20 cellular contexts compared by ENCODE assay signal in the genomic region with DNA sequence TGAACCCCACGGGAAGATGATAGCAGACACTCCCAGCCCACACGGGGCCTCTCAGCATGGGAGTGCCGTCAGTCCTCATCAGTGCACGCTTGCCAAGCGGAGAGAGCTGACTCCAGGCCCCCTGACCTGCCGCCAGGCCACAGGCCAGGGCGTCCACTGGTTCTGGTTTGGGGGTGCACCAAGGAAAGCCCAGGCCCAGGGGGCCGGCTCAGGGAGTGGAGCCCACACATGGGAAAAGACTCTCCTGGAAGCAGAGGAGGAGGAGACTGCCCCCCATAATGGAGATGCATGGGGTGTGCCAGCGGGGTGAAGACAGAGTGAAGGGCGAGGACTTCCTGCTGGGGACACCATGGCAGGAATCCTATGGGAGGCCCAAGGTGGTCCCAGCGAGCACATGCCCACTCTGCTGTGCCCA. TPM values are rescaled to one million over a fixed set of nuclear protein-coding genes. Genes with fewer than 3 reads are reported as not detected.
DNase-seq lines count a peak whose midpoint lies in the region; ATAC-seq and TF ChIP-seq lines count a peak whose summit lies in the region.
"Had no signal": no experiment of that assay in that cellular context is flagged by ENCODE, and none has a peak within 500 bp of the region (broad histone marks: within the 10 kb centered on the region; RNA-seq: fewer than 3 reads in every experiment).

No MANE protein-coding gene starts in this region.

- no peak for TF ChIP-seq CTCF in CD4-positive, alpha-beta T cell (IDR thresholded peaks at IDR 0.05)
- TF ChIP-seq CTCF in Loucy (conservative IDR thresholded peaks at IDR 0.05; ENCODE audit: low read length): no peak
- no peak for TF ChIP-seq CTCF in endodermal cell (conservative IDR thresholded peaks at IDR 0.05)
- no peak for TF ChIP-seq CTCF in neural crest cell (conservative IDR thresholded peaks at IDR 0.05)

- H3K4me3 Mint-ChIP-seq in CD4-positive, alpha-beta T cell: peak overlapping the region; percentile 20
- H3K4me3 Mint-ChIP-seq in endodermal cell (no peak overlapping the region), neural crest cell (peak overlapping the region; percentile 62)
- H3K4me3 Mint-ChIP-seq in activated T-helper 17 cell treated with anti-CD3 and anti-CD28 coated beads, Interleukin-2, amount 50 U/mL, for 72 hours: no peak overlapping the region

- H2AFZ ChIP-seq in Loucy (ENCODE audit: low read length): no peak overlapping the region

- H3K36me3 Mint-ChIP-seq in CD4-positive, alpha-beta T cell (ENCODE audit: low read depth): peaks cover 74% of the 10 kb centered on the region
- H3K36me3 Mint-ChIP-seq in endodermal cell (ENCODE audit: low read depth) (peaks cover 76% of the 10 kb centered on the region), neural crest cell (ENCODE audit: low read depth) (peaks cover 3% of the 10 kb centered on the region)
- peaks cover 92% of the 10 kb centered on the region for H3K36me3 Mint-ChIP-seq in activated T-helper 17 cell treated with anti-CD3 and anti-CD28 coated beads, Interleukin-2, amount 50 U/mL, for 72 hours (ENCODE audit: low read depth)

- POLR2A ChIA-PET in CD4-positive, alpha-beta T cell (lab: Charles Lee): no interaction called here

- intact Hi-C loops in CD4-positive, alpha-beta T cell (cut with DNase I, micrococcal nuclease): loop anchor here in 1 of 2 experiments (10.0 kb wide), 2 partner anchors 265 to 295 kb away; a partner anchor contains a TSS
- intact Hi-C loops in aorta (cut with DNase I): loop anchor here in 1 of 2 donors (10.0 kb wide), 1 partner anchor 265 kb away; no protein-coding TSS in a partner anchor

- H3K27me3 Mint-ChIP-seq in CD4-positive, alpha-beta T cell: no peaks in the 10 kb centered on the region
- no peaks in the 10 kb centered on the region for H3K27me3 Mint-ChIP-seq in endodermal cell (ENCODE audit: insufficient read depth)
- no peaks in the 10 kb centered on the region for H3K27me3 Mint-ChIP-seq in neural crest cell (ENCODE audit: low read depth)
- H3K27me3 Mint-ChIP-seq in activated T-helper 17 cell treated with anti-CD3 and anti-CD28 coated beads, Interleukin-2, amount 50 U/mL, for 72 hours: no peaks in the 10 kb centered on the region

- H3K27me3 ChIP-seq in CD4-positive, alpha-beta T cell (ENCODE audit: control insufficient read depth, insufficient read depth, low read length): no peaks in the 10 kb centered on the region
- H3K27me3 ChIP-seq in Loucy (ENCODE audit: insufficient read depth, low read length, poor library complexity, severe bottlenecking): no peaks in the 10 kb centered on the region
- no peaks in the 10 kb centered on the region for H3K27me3 ChIP-seq in endodermal cell (ENCODE audit: control insufficient read depth, insufficient read depth, low read length, poor library complexity, severe bottlenecking)
- H3K27me3 ChIP-seq in aorta (ENCODE audit: control insufficient read depth in 1 of 2, insufficient read depth in 2 of 2, low read length in 1 of 2): no peaks in the 10 kb centered on the region

- CTCF ChIA-PET in CD4-positive, alpha-beta T cell (lab: Charles Lee): no interaction called here

- H3K9me2 ChIP-seq in Loucy (replicated peaks; ENCODE audit: low read depth, low read length): no peaks in the 10 kb centered on the region

- no peaks in the 10 kb centered on the region for H3K9me3 ChIP-seq in CD4-positive, alpha-beta T cell (ENCODE audit: control insufficient read depth, low read length)
- H3K9me3 ChIP-seq in Loucy (ENCODE audit: insufficient read depth, low read depth, low read length) (no peaks in the 10 kb centered on the region), endodermal cell (ENCODE audit: control insufficient read depth, low read length) (no peaks in the 10 kb centered on the region), aorta (ENCODE audit: control insufficient read depth, low read length) (no peaks in the 10 kb centered on the region)

- peaks cover 51% of the 10 kb centered on the region for H3K4me1 Mint-ChIP-seq in CD4-positive, alpha-beta T cell (ENCODE audit: low read depth)
- H3K4me1 Mint-ChIP-seq in endodermal cell: peaks cover 15% of the 10 kb centered on the region
- peaks cover 27% of the 10 kb centered on the region for H3K4me1 Mint-ChIP-seq in neural crest cell
- peaks cover 40% of the 10 kb centered on the region for H3K4me1 Mint-ChIP-seq in activated T-helper 17 cell treated with anti-CD3 and anti-CD28 coated beads, Interleukin-2, amount 50 U/mL, for 72 hours

- 86 to 94% methylated on average over 5 to 11 of the region's 11 CpGs for WGBS in endodermal cell (ENCODE audit: insufficient coverage in 1 of 2, insufficient read length in 1 of 2), 2 experiments
- WGBS in aorta, 2 donors: 88 to 91% methylated on average over 11 of the region's 11 CpGs

- H3K27ac ChIP-seq in CD4-positive, alpha-beta T cell (ENCODE audit: low read depth, low read length): no peak overlapping the region
- no peak overlapping the region for H3K27ac ChIP-seq in endodermal cell (ENCODE audit: low read depth, low read length)
- no peak overlapping the region for H3K27ac ChIP-seq in aorta (ENCODE audit: low read depth in 1 of 2, low read length in 2 of 2)

- H3K27ac Mint-ChIP-seq in CD4-positive, alpha-beta T cell: peak overlapping the region; percentile 14
- H3K27ac Mint-ChIP-seq in endodermal cell (no peak overlapping the region), neural crest cell (ENCODE audit: unreplicated experiment) (no peak overlapping the region)
- no peak overlapping the region for H3K27ac Mint-ChIP-seq in activated T-helper 17 cell treated with anti-CD3 and anti-CD28 coated beads, Interleukin-2, amount 50 U/mL, for 72 hours

- H4K20me1 ChIP-seq in Loucy (ENCODE audit: insufficient read depth, low read length, poor library complexity, severe bottlenecking): peaks cover 77% of the 10 kb centered on the region

- peak overlapping the region; percentile 97 for H3K4me2 ChIP-seq in Loucy (ENCODE audit: low read depth, low read length, poor library complexity, severe bottlenecking)

- H3K9ac ChIP-seq in Loucy (ENCODE audit: low read depth, low read length, poor library complexity, severe bottlenecking): no peak overlapping the region
- no peak overlapping the region for H3K9ac ChIP-seq in endodermal cell (ENCODE audit: extremely low read depth, low read length, poor library complexity, severe bottlenecking)

- H3K4me3 ChIP-seq in Loucy (ENCODE audit: low read length, poor library complexity, severe bottlenecking): no peak overlapping the region
- H3K4me3 ChIP-seq in endodermal cell (ENCODE audit: low read length): no peak overlapping the region
- H3K4me3 ChIP-seq in aorta (ENCODE audit: low read length in 2 of 2): no peak overlapping the region
- H3K4me3 ChIP-seq: GM12878 had no signal

- H3K4me1 ChIP-seq in Loucy (ENCODE audit: insufficient read depth, low read length, poor library complexity, severe bottlenecking) (peaks cover 30% of the 10 kb centered on the region), endodermal cell (ENCODE audit: control insufficient read depth, insufficient read depth, low read length) (no peaks in the 10 kb centered on the region), aorta (ENCODE audit: control insufficient read depth in 1 of 2, insufficient read depth in 2 of 2, low read length in 2 of 2) (no peaks in the 10 kb centered on the region)

- H3F3A ChIP-seq in Loucy (ENCODE audit: low read depth): no peaks in the 10 kb centered on the region

- DNase-seq in CD4-positive, alpha-beta T cell: no peak
- peak; percentile 30 for DNase-seq in endodermal cell
- no peak for DNase-seq in neural crest cell (ENCODE audit: low read depth, low spot score)
- DNase-seq in aorta: no peak
- no peak for DNase-seq in T-helper 9 cell
- DNase-seq in SIG-M5 (lab: John Stamatoyannopoulos, UW): no peak
- DNase-seq: AML-193; Calu3; DMS79; H7; Kasumi-1; NCI-H1436; NCI-H2029 treated with DMSO at 0.1 percent for 48 hours; NCI-H526 treated with DMSO at 0.1 percent for 48 hours; NK-92 treated with Interleukin-12 subunit alpha and Interleukin-12 subunit beta, amount 100 ng/mL, for 24 hours; OCI-M1 had no signal

- peaks cover 48% of the 10 kb centered on the region; the same call in 1 of the 2 replicates for H3K36me3 ChIP-seq in Loucy (ENCODE audit: insufficient read depth, low read length)
- H3K36me3 ChIP-seq in endodermal cell (ENCODE audit: control insufficient read depth, insufficient read depth, low read length): peaks cover 47% of the 10 kb centered on the region
- H3K36me3 ChIP-seq in aorta (ENCODE audit: control insufficient read depth in 1 of 2, insufficient read depth in 2 of 2, low read length in 1 of 2): no peaks in the 10 kb centered on the region

- no peaks in the 10 kb centered on the region for H3K9me3 Mint-ChIP-seq in CD4-positive, alpha-beta T cell
- no peaks in the 10 kb centered on the region for H3K9me3 Mint-ChIP-seq in endodermal cell
- no peaks in the 10 kb centered on the region for H3K9me3 Mint-ChIP-seq in neural crest cell
- H3K9me3 Mint-ChIP-seq in activated T-helper 17 cell treated with anti-CD3 and anti-CD28 coated beads, Interleukin-2, amount 50 U/mL, for 72 hours: no peaks in the 10 kb centered on the region

- no peak for ATAC-seq in CD4-positive, alpha-beta T cell (ENCODE audit: poor library complexity)
- no peak for ATAC-seq in aorta (ENCODE audit: low FRiP score)
- no peak for ATAC-seq in activated T-helper 17 cell treated with anti-CD3 and anti-CD28 coated beads, Interleukin-2, amount 50 U/mL, for 72 hours (replicated peaks)
- ATAC-seq: GM12878 had no signal

- peaks cover 56% of the 10 kb centered on the region for H3K79me2 ChIP-seq in Loucy (ENCODE audit: insufficient read depth, low read length)

RNA-seq across cellular contexts. Expression of a gene that starts 6.4 kb away (rescaled TPM):
- total RNA-seq in CD4-positive, alpha-beta T cell: 10 to 100 TPM; 32.0 to 32.6 TPM
- total RNA-seq in endodermal cell (10 to 100 TPM; 33.8 to 38.9 TPM), neural crest cell (38.4 and 45.3 TPM in 2 replicates), aorta (10 to 100 TPM; 16.2 to 20.3 TPM)
- polyA plus RNA-seq in endodermal cell (2013, experiment 1 of 2): 18.2 TPM
- 19.0 TPM for polyA plus RNA-seq in endodermal cell (2013, experiment 2 of 2)
- 10 to 100 TPM in 1 of 2 donors, 1 to 10 TPM in 1; 5.8 to 12.2 TPM for polyA plus RNA-seq in aorta
- 10 to 100 TPM; 41.7 to 48.6 TPM for total RNA-seq in activated T-helper 17 cell treated with anti-CD3 and anti-CD28 coated beads, Interleukin-2, amount 50 U/mL, for 72 hours

RNA-seq across cellular contexts. Expression of a gene that starts 16.4 kb away (rescaled TPM):
- total RNA-seq in CD4-positive, alpha-beta T cell: under 1 TPM; 0.73 to 0.96 TPM
- total RNA-seq in endodermal cell (10 to 100 TPM in 1 of 2 donors, 1 to 10 TPM in 1; 8.4 to 19.6 TPM), neural crest cell (4.7 and 6.3 TPM in 2 replicates), aorta (1 to 10 TPM in 1 of 2 donors, under 1 TPM in 1; 0.62 to 2.5 TPM)
- polyA plus RNA-seq in endodermal cell (2013, experiment 1 of 2): 4.8 TPM
- 3.4 TPM for polyA plus RNA-seq in endodermal cell (2013, experiment 2 of 2)
- not detected for polyA plus RNA-seq in aorta
- 1 to 10 TPM; 1.7 to 1.9 TPM for total RNA-seq in activated T-helper 17 cell treated with anti-CD3 and anti-CD28 coated beads, Interleukin-2, amount 50 U/mL, for 72 hours
- total RNA-seq: G401, GM12878 had no signal

Comparison
In these comparisons a context has a peak if more than half of its experiments do, and no peak if none do; other contexts are left out.
1. H3K4me3 Mint-ChIP-seq: peak in CD4-positive, alpha-beta T cell (single experiment) and neural crest cell (single experiment); none in endodermal cell (single experiment) and activated T-helper 17 cell treated with anti-CD3 and anti-CD28 coated beads, Interleukin-2, amount 50 U/mL, for 72 hours (single experiment).